Comparison of ENCODE assay signal across 18 cellular contexts in genomic region chr1:203481186-203481585, GRCh38. TPM values are rescaled to one million over a fixed set of nuclear protein-coding genes. Genes with fewer than 3 reads are reported as not detected.
A peak's percentile ranks its signal among the peaks of the same experiment; 100 is the strongest.
DNase-seq lines count a peak whose midpoint lies in the region; ATAC-seq, FAIRE-seq and TF ChIP-seq lines count a peak whose summit lies in the region.
"Had no signal": no experiment of that assay in that cellular context is flagged by ENCODE, and none has a peak within 500 bp of the region (broad histone marks: within the 10 kb centered on the region; RNA-seq: fewer than 3 reads in every experiment).

No MANE protein-coding gene starts in this region.

- H3K4me2 ChIP-seq in GM23248 (ENCODE audit: unreplicated experiment) (peak overlapping the region; percentile 82), keratinocyte (ENCODE audit: control insufficient read depth, extremely low read depth, insufficient read depth, low read depth, low read length) (peak overlapping the region; percentile 77), smooth muscle cell (peak overlapping the region; percentile 51)
- H3K4me2 ChIP-seq: BLaER1, KMS-11 had no signal

- no peak for FAIRE-seq in keratinocyte (lab: Jason Lieb, UNC)
- FAIRE-seq: GM12892, GM19239 had no signal

- H4K20me1 ChIP-seq in GM23248 (ENCODE audit: insufficient read depth) = no peaks in the 10 kb centered on the region
- no peaks in the 10 kb centered on the region for H4K20me1 ChIP-seq in keratinocyte (ENCODE audit: control insufficient read depth, extremely low read depth, insufficient read depth, low read length)
- no peaks in the 10 kb centered on the region for H4K20me1 ChIP-seq in smooth muscle cell (ENCODE audit: low read depth)
- H4K20me1 ChIP-seq: BLaER1 had no signal

- peak overlapping the region; percentile 79 for H3K27ac ChIP-seq in GM23248
- peak overlapping the region; percentile 44 for H3K27ac ChIP-seq in VCaP
- no peak overlapping the region for H3K27ac ChIP-seq in keratinocyte (ENCODE audit: control insufficient read depth, insufficient read depth, low read length)
- peak overlapping the region; percentile 34 for H3K27ac ChIP-seq in smooth muscle cell (ENCODE audit: low read depth)
- H3K27ac ChIP-seq: BLaER1, KMS-11 had no signal

- DNase-seq in GM23248 = peak; percentile 52
- DNase-seq in keratinocyte (ENCODE audit: low read depth, low spot score) = no peak
- no peak for DNase-seq in smooth muscle cell (lab: John Stamatoyannopoulos, UW; ENCODE audit: unreplicated experiment)
- no peak for DNase-seq in cerebellar cortex (ENCODE audit: low spot score)
- no peak for DNase-seq in DMS53 (lab: John Stamatoyannopoulos, UW)
- no peak for DNase-seq in endothelial cell (ENCODE audit: low spot score)
- DNase-seq: glutamatergic neuron had no signal

- H3K36me3 Mint-ChIP-seq in endothelial cell (ENCODE audit: low read depth, unreplicated experiment) = peaks cover 3% of the 10 kb centered on the region

- H3K9ac ChIP-seq in GM23248 (peak overlapping the region; percentile 53), keratinocyte (ENCODE audit: control insufficient read depth, extremely low read depth, insufficient read depth, low read length) (no peak overlapping the region), smooth muscle cell (ENCODE audit: low read depth) (no peak overlapping the region)
- H3K9ac ChIP-seq: BLaER1, KMS-11 had no signal

- ATAC-seq in GM21367 (IDR thresholded peaks at IDR 0.05; ENCODE audit: unreplicated experiment) = no peak

- no peaks in the 10 kb centered on the region for H3K9me3 Mint-ChIP-seq in endothelial cell (ENCODE audit: unreplicated experiment)
- H3K9me3 Mint-ChIP-seq: activated T-helper 1 cell treated with anti-CD3 and anti-CD28 coated beads, Interleukin-12 subunit alpha, Interleukin-12 subunit beta, Interleukin-2, Interleukin-4 antibody, amounts not matched to agents 30 ng/mL and 10 ng/mL and 1 ng/mL, durations not matched to agents 14 hours and 24 hours and 36 hours had no signal

- peaks cover 13% of the 10 kb centered on the region for H3K4me1 Mint-ChIP-seq in endothelial cell (ENCODE audit: unreplicated experiment)

- 5 to 6% methylated on average over 1 of the region's 1 CpG for WGBS in GM23248 (ENCODE audit: low coverage in 1 of 2, low lambda C conversion rate in 2 of 2, missing lambda C conversion rate in 2 of 2), 2 experiments
- WGBS in smooth muscle cell (ENCODE audit: low lambda C conversion rate) = 90% methylated on average over 1 of the region's 1 CpG

- dilution Hi-C loops in keratinocyte (cut with MboI; ENCODE audit: extremely low pct_ligation_motif_present, low sequenced_read_pairs) = no loop called here

- H3K27ac Mint-ChIP-seq in endothelial cell (ENCODE audit: unreplicated experiment) = no peak overlapping the region
- H3K27ac Mint-ChIP-seq: activated T-helper 1 cell treated with anti-CD3 and anti-CD28 coated beads, Interleukin-12 subunit alpha, Interleukin-12 subunit beta, Interleukin-2, Interleukin-4 antibody, amounts not matched to agents 30 ng/mL and 10 ng/mL and 1 ng/mL, durations not matched to agents 14 hours and 24 hours and 36 hours had no signal

- peaks cover 32% of the 10 kb centered on the region for H3K4me1 ChIP-seq in GM23248 (ENCODE audit: insufficient read depth)
- H3K4me1 ChIP-seq in keratinocyte (ENCODE audit: control insufficient read depth, extremely low read depth, insufficient read depth, low read length) = peaks cover 17% of the 10 kb centered on the region
- H3K4me1 ChIP-seq in smooth muscle cell (ENCODE audit: low read depth) = peaks cover 10% of the 10 kb centered on the region

- H3K36me3 ChIP-seq in GM23248 (ENCODE audit: low read depth) (no peaks in the 10 kb centered on the region), keratinocyte (ENCODE audit: control insufficient read depth in 2 of 2, extremely low read depth in 1 of 2, insufficient read depth in 2 of 2, low read length in 2 of 2) (no peaks in the 10 kb centered on the region), smooth muscle cell (ENCODE audit: low read depth) (no peaks in the 10 kb centered on the region)
- H3K36me3 ChIP-seq: BLaER1 had no signal

- no peak overlapping the region for H3K4me3 Mint-ChIP-seq in endothelial cell (ENCODE audit: unreplicated experiment)
- H3K4me3 Mint-ChIP-seq: activated T-helper 1 cell treated with anti-CD3 and anti-CD28 coated beads, Interleukin-12 subunit alpha, Interleukin-12 subunit beta, Interleukin-2, Interleukin-4 antibody, amounts not matched to agents 30 ng/mL and 10 ng/mL and 1 ng/mL, durations not matched to agents 14 hours and 24 hours and 36 hours had no signal

- H3K79me2 ChIP-seq in GM23248 (ENCODE audit: insufficient read depth) (no peaks in the 10 kb centered on the region), keratinocyte (ENCODE audit: control insufficient read depth, insufficient read depth, low read length) (no peaks in the 10 kb centered on the region), smooth muscle cell (ENCODE audit: low read depth) (no peaks in the 10 kb centered on the region)

- H2AFZ ChIP-seq in GM23248 = peak overlapping the region; percentile 25; the same call in 1 of the 2 replicates
- no peak overlapping the region for H2AFZ ChIP-seq in keratinocyte (ENCODE audit: control insufficient read depth, low read length)
- H2AFZ ChIP-seq in smooth muscle cell (ENCODE audit: low read depth) = no peak overlapping the region

- H3K9me3 ChIP-seq in GM23248 (ENCODE audit: low read depth) = no peaks in the 10 kb centered on the region
- H3K9me3 ChIP-seq in keratinocyte (ENCODE audit: control insufficient read depth, low read depth, low read length) = no peaks in the 10 kb centered on the region
- H3K9me3 ChIP-seq in smooth muscle cell (replicated peaks; ENCODE audit: low read depth) = no peaks in the 10 kb centered on the region
- H3K9me3 ChIP-seq: BLaER1 had no signal

- no peak overlapping the region for H3K4me3 ChIP-seq in GM23248
- H3K4me3 ChIP-seq in keratinocyte (ENCODE audit: control insufficient read depth in 2 of 3, extremely low read depth in 1 of 3, insufficient read depth in 2 of 3, low read depth in 1 of 3, low read length in 3 of 3) = no peak overlapping the region
- H3K4me3 ChIP-seq in smooth muscle cell = no peak overlapping the region
- H3K4me3 ChIP-seq: BLaER1 had no signal

- no peaks in the 10 kb centered on the region for H3K9me2 ChIP-seq in GM23248 (ENCODE audit: insufficient read depth)

- H3F3A ChIP-seq in GM23248 (ENCODE audit: insufficient read depth) (peaks cover 36% of the 10 kb centered on the region), smooth muscle cell (ENCODE audit: low read depth) (peaks cover 18% of the 10 kb centered on the region)

- H3K27me3 ChIP-seq in GM23248 (replicated peaks; ENCODE audit: insufficient read depth) (no peaks in the 10 kb centered on the region), keratinocyte (ENCODE audit: control insufficient read depth, extremely low read depth, insufficient read depth, low read length) (no peaks in the 10 kb centered on the region), smooth muscle cell (ENCODE audit: low read depth) (no peaks in the 10 kb centered on the region)
- H3K27me3 ChIP-seq: BLaER1 had no signal

- TF ChIP-seq CTCF in VCaP (conservative IDR thresholded peaks at IDR 0.05) (no peak), keratinocyte (optimal IDR thresholded peaks at IDR 0.05 in 1 of 3, IDR thresholded peaks at IDR 0.05 in 1 of 3, conservative IDR thresholded peaks at IDR 0.05 in 1 of 3; ENCODE audit: extremely low read depth in 1 of 3, insufficient read depth in 2 of 3, low read length in 3 of 3) (no peak), smooth muscle cell (IDR thresholded peaks at IDR 0.05; ENCODE audit: borderline replicate concordance, insufficient read depth, poor library complexity, severe bottlenecking) (no peak), endothelial cell (IDR thresholded peaks at IDR 0.05; ENCODE audit: unreplicated experiment) (no peak)

- H3K27me3 Mint-ChIP-seq in endothelial cell (ENCODE audit: unreplicated experiment) = peaks cover 6% of the 10 kb centered on the region

- H3K9me1 ChIP-seq in keratinocyte (ENCODE audit: control insufficient read depth, extremely low read depth, insufficient read depth, low read length) = no peaks in the 10 kb centered on the region

- in situ Hi-C loops in GM23248 (cut with MboI) = loop anchor here (10.0 kb wide), 2 partner anchors 116 to 206 kb away; no protein-coding TSS in a partner anchor

RNA-seq across cellular contexts. Expression of gene PRELP, which starts 5.6 kb away (rescaled TPM):
- under 0.01 and 0.32 TPM in 2 replicates for total RNA-seq in GM23248 (2014; rRNA removed; shearing (Covaris generic))
- polyA plus RNA-seq in GM23248 (2016; fragmentation: Nextera tagmentation; extraction: Ambion mirVana) (1.6 and 1.7 TPM in 2 replicates), keratinocyte (0.01 to 0.03 TPM in 2 of 3 replicates, not detected in the other), smooth muscle cell (1.6 and 2.1 TPM in 2 replicates)
- polyA plus RNA-seq in keratinocyte (2011; ENCODE audit: low read depth) = not detected
- 0.01 and 0.03 TPM in 2 replicates for polyA plus RNA-seq in keratinocyte (2011; cell fraction: cytosol; rRNA removed)
- polyA plus RNA-seq in keratinocyte (2011; cell fraction: nucleus; rRNA removed) = 0.03 and 0.04 TPM in 2 replicates
- 0.05 and 0.06 TPM in 2 replicates for polyA plus RNA-seq in keratinocyte (2012; ENCODE audit: low replicate concordance)
- polyA minus RNA-seq in keratinocyte = 0.10 TPM in 1 of 3 replicates, not detected in the others
- polyA minus RNA-seq in keratinocyte (2011; cell fraction: cytosol; rRNA and poly(A)+ RNA removed) = not detected
- not detected in 2 replicates for polyA minus RNA-seq in keratinocyte (2011; cell fraction: nucleus; rRNA and poly(A)+ RNA removed)
- total RNA-seq in smooth muscle cell (0.04 and 0.31 TPM in 2 replicates), endothelial cell (ENCODE audit: unreplicated experiment) (0.13 TPM)
- total RNA-seq: activated T-helper 1 cell treated with anti-CD3 and anti-CD28 coated beads, Interleukin-12 subunit alpha, Interleukin-12 subunit beta, Interleukin-2, Interleukin-4 antibody, amounts not matched to agents 30 ng/mL and 10 ng/mL and 1 ng/mL, durations not matched to agents 14 hours and 24 hours and 36 hours; Daoy; NCI-H460; RPMI7951 had no signal

RNA-seq across cellular contexts. Expression of gene OPTC, which starts 12.8 kb away (rescaled TPM):
- total RNA-seq in GM23248 (2014; rRNA removed; shearing (Covaris generic)) = not detected in 2 replicates
- polyA plus RNA-seq in GM23248 (2016; fragmentation: Nextera tagmentation; extraction: Ambion mirVana) = not detected in 2 replicates
- polyA plus RNA-seq in keratinocyte = not detected in 3 replicates
- polyA plus RNA-seq in keratinocyte (2011; ENCODE audit: low read depth) = not detected
- not detected in 2 replicates for polyA plus RNA-seq in keratinocyte (2011; cell fraction: cytosol; rRNA removed)
- not detected in 2 replicates for polyA plus RNA-seq in keratinocyte (2011; cell fraction: nucleus; rRNA removed)
- polyA plus RNA-seq in keratinocyte (2012; ENCODE audit: low replicate concordance) = not detected in 2 replicates
- polyA minus RNA-seq in keratinocyte = not detected in 3 replicates
- not detected for polyA minus RNA-seq in keratinocyte (2011; cell fraction: cytosol; rRNA and poly(A)+ RNA removed)
- polyA minus RNA-seq in keratinocyte (2011; cell fraction: nucleus; rRNA and poly(A)+ RNA removed) = not detected in 2 replicates
- total RNA-seq in smooth muscle cell = not detected in 2 replicates
- polyA plus RNA-seq in smooth muscle cell = 0.46 TPM in 1 of 2 replicates, not detected in the other
- total RNA-seq in endothelial cell (ENCODE audit: unreplicated experiment) = 0.36 TPM
- total RNA-seq: activated T-helper 1 cell treated with anti-CD3 and anti-CD28 coated beads, Interleukin-12 subunit alpha, Interleukin-12 subunit beta, Interleukin-2, Interleukin-4 antibody, amounts not matched to agents 30 ng/mL and 10 ng/mL and 1 ng/mL, durations not matched to agents 14 hours and 24 hours and 36 hours; Daoy; left colon; NCI-H460; RPMI7951 had no signal
